In the genomic region with DNA sequence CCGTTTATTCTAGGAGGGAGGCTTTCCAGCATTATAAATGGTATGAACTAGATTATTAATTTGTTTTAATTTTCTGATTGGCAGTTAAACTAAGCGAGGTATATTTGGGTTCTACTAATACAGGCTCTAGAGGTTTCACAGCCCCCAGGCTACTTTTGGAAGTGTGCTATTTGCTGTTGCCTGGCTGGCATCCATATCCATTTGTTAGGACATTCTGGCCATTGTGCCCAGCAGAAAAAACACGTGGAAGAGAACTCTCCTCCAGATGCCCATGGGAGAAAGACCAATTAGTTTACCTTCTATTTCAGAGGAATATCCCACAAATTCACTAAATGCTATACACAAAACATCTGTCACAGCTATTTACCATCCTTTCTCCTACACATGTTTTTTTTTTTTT, we compare ENCODE assay signal across 20 cellular contexts. TPM values are rescaled to one million over a fixed set of nuclear protein-coding genes. Genes with fewer than 3 reads are reported as not detected.
"Had no signal": no experiment of that assay in that cellular context is flagged by ENCODE, and none has a peak within 500 bp of the region (broad histone marks: within the 10 kb centered on the region; RNA-seq: fewer than 3 reads in every experiment).

No MANE protein-coding gene starts in this region.

- H3K27me3 ChIP-seq: sigmoid colon, spleen, upper lobe of right lung had no signal

- ATAC-seq: activated naive CD4-positive, alpha-beta T cell treated with anti-CD3 and anti-CD28 coated beads, Interleukin-2, amount 50 U/mL, for 72 hours; effector memory CD8-positive, alpha-beta T cell; mucosa of descending colon; stimulated activated naive B cell treated with anti-CD40 and anti-IgM and Interleukin-4, amounts not matched to agents 10 μg/mL and 1 μg/mL and 100 μg/mL, for 72 hours; upper lobe of right lung had no signal

- DNase-seq: activated B cell treated with CpG ODN at 0.5 μM for 24 hours; activated CD4-positive, alpha-beta memory T cell treated with anti-CD3 and anti-CD28 coated beads for 36 hours; activated CD4-positive, alpha-beta T cell treated with anti-CD3 and anti-CD28 coated beads for 4 hours; activated gamma-delta T cell treated with Interleukin-2 at 50 U/mL for 16 hours; activated T-cell treated with anti-CD3 and anti-CD28 coated beads for 4 hours; caudate nucleus; effector memory CD8-positive, alpha-beta T cell; hippocampal formation; naive B cell; sigmoid colon; spleen; stimulated activated naive B cell treated with anti-CD40 and anti-IgM and Interleukin-4, amounts not matched to agents 10 μg/mL and 1 μg/mL and 100 μg/mL, for 72 hours; T-helper 2 cell; upper lobe of right lung had no signal

- H3K9me3 ChIP-seq: mucosa of descending colon, sigmoid colon, spleen, thoracic aorta, upper lobe of right lung had no signal

- H3K4me1 ChIP-seq: upper lobe of right lung had no signal

- H3K27ac ChIP-seq: spleen, thoracic aorta, upper lobe of right lung had no signal

- H3K4me3 ChIP-seq: mucosa of descending colon, sigmoid colon, spleen, thoracic aorta, upper lobe of right lung had no signal

RNA-seq across cellular contexts. Expression of a gene that starts 39.4 kb away (rescaled TPM):
- total RNA-seq: activated B cell treated with CpG ODN at 0.5 μM for 24 hours; activated T-helper 1 cell treated with anti-CD3 and anti-CD28 coated beads, Interleukin-12 subunit alpha, Interleukin-12 subunit beta, Interleukin-2, Interleukin-4 antibody, amounts not matched to agents 30 ng/mL and 10 ng/mL and 1 ng/mL, durations not matched to agents 14 hours and 24 hours and 36 hours; neural crest cell; posterior vena cava; thoracic aorta had no signal
